1 cellular context compared by ENCODE assay signal in the genomic region with DNA sequence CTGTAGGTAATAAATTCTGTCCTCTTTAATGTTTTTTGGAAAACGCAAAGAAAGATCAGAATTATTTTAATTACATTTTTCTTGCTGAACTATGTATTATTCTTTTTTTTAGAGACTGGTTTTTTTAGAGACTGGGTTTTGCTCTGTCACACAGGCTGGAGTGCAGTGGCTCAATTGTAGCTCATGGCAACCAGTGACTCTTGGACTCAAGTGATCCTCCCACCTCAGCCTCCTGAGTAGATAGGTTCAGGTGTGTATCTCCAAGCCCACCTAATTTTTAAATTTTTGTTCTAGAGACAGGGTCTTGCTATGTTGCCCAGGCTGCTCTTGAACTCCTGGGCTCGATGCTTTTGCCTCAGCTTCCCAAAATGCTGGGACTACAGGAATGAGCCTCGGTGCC.
TF ChIP-seq lines count a peak whose summit lies in the region.

No MANE protein-coding gene starts in this region.

TF ChIP-seq in HepG2, 621 proteins besides CTCF, POLR2A, EP300 and RAD21:
- TF ChIP-seq NCOA5 (CRISPR knock-in tag; IDR thresholded peaks at IDR 0.05), result no peak
- TF ChIP-seq RFX5 (IDR thresholded peaks at IDR 0.05; ENCODE audit: low read depth, low read length), result peak; percentile 91
- TF ChIP-seq ZNF383 (CRISPR knock-in tag; IDR thresholded peaks at IDR 0.05; ENCODE audit: borderline replicate concordance), result no peak
